11 cellular contexts compared by ENCODE assay signal in the genomic region with DNA sequence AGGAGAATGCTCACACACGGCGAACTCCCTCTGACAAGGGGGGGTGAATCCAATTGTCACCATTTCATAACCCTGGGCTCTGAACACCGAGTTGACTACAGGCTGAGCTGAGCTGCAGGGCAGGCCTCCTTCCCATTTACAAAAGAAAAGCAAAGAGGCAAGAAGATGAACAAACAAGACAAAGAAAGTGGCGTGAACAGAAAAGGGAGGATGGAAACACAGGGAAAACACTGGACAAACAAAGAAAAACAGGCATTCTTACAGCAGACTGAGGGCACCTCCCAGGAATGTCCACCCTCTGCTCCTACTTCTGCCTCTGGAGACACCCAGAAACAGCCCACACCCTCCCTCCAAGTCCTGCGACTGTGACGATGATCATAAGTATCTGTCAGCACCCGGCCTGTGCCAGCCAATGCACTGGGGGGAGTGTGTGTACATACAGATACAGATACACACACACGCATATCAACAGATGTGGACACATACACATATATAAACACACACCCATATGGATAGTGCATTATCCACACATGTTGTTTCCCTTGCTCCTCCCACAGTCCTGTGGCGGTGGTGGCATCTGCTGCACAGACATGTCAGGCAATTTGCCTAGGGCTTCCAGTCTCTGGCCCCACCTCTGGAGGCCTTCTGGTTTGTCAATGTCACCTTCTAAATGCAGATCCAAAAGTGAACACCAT.
DNase-seq lines count a peak whose midpoint lies in the region; ATAC-seq, FAIRE-seq and TF ChIP-seq lines count a peak whose summit lies in the region.
"Had no signal": no experiment of that assay in that cellular context is flagged by ENCODE, and none has a peak within 500 bp of the region (broad histone marks: within the 10 kb centered on the region; RNA-seq: fewer than 3 reads in every experiment).

No MANE protein-coding gene starts in this region.

- H3K36me3 Mint-ChIP-seq in T-cell, result peaks cover 24% of the 10 kb centered on the region

- H3K9me3 ChIP-seq in psoas muscle, result no peaks in the 10 kb centered on the region
- H3K9me3 ChIP-seq: prostate gland had no signal

- H3K4me3 ChIP-seq in foreskin fibroblast (ENCODE audit: low read depth in 1 of 2, low read length in 2 of 2) (peak overlapping the region in 1 of 2 donors; percentile 29), psoas muscle (no peak overlapping the region)
- H3K4me3 ChIP-seq: prostate gland had no signal

- H3K4me1 Mint-ChIP-seq in T-cell, result peaks cover 81 to 92% (median 87%) of the 10 kb centered on the region in 3 donors

- intact Hi-C loops in psoas muscle (cut with DNase I), result no loop called here

- no peaks in the 10 kb centered on the region for H3K27me3 ChIP-seq in psoas muscle (ENCODE audit: insufficient read depth in 3 of 3, low read length in 2 of 3)

- peak overlapping the region; percentile 61 to 88 (median 66) for H3K4me3 Mint-ChIP-seq in T-cell

- TF ChIP-seq CTCF in foreskin fibroblast (IDR thresholded peaks at IDR 0.05; ENCODE audit: low read depth, low read length), result no peak
- no peak for TF ChIP-seq CTCF in psoas muscle (IDR thresholded peaks at IDR 0.05)

- DNase-seq in GM12891 (ENCODE audit: insufficient read length, low spot score) (no peak), T-cell (peak in 1 of 34 experiments; percentile 23), foreskin fibroblast (peak; percentile 52 to 79), psoas muscle (peak; percentile 43 to 59), NCI-H2107 treated with DMSO at 0.1 percent for 48 hours (lab: John Stamatoyannopoulos, UW; ENCODE audit: unreplicated experiment) (no peak), midbrain (lab: John Stamatoyannopoulos, UW) (no peak), NCI-H1092 (lab: John Stamatoyannopoulos, UW) (no peak)

- FAIRE-seq in GM12891 (lab: Jason Lieb, UNC), result peak; percentile 74
- FAIRE-seq: HTR-8/SVneo had no signal

- H3K36me3 ChIP-seq in psoas muscle (ENCODE audit: insufficient read depth in 1 of 2, low read depth in 1 of 2), result peaks cover 6 to 12% of the 10 kb centered on the region in 2 donors

- POLR2A ChIA-PET in T-cell (lab: Charles Lee), result interaction anchor here in 1 of 2 donors (0.5 to 1.6 kb wide), 3 partner anchors 11 to 40 kb away, joined by 3 to 8 read pairs (median 5); no protein-coding TSS in a partner anchor

- TF ChIP-seq POLR2A in GM12891 (IDR thresholded peaks at IDR 0.05; ENCODE audit: low read depth, low read length), result no peak

- ATAC-seq in T-cell (replicated peaks in 1 of 4) (peak in 3 of 4 experiments; percentile 12 to 28 (median 14)), psoas muscle (peak; percentile 45 to 57 (median 49)), GM18517 (IDR thresholded peaks at IDR 0.05; ENCODE audit: unreplicated experiment) (no peak)

- H3K27ac Mint-ChIP-seq in T-cell, result peak overlapping the region; percentile 96 to 97

- 22 to 38% (median 33%) methylated on average over 9 of the region's 9 CpGs for WGBS in psoas muscle, 3 donors

- CTCF ChIA-PET in T-cell (lab: Charles Lee), result interaction anchor here in 1 of 2 donors (1.0 to 2.3 kb wide), 8 partner anchors 11 to 64 kb away, joined by 3 to 26 read pairs (median 5); no protein-coding TSS in a partner anchor

- no peaks in the 10 kb centered on the region for H3K27me3 Mint-ChIP-seq in T-cell
- H3K27me3 Mint-ChIP-seq: stimulated activated naive CD8-positive, alpha-beta T cell treated with anti-CD3 and anti-CD28 coated beads, Interleukin-15, Interleukin-2, amounts not matched to agents 100 ng/mL and 50 ng/mL, for 24 hours had no signal

- peaks cover 73% of the 10 kb centered on the region for H3K4me1 ChIP-seq in psoas muscle
- H3K4me1 ChIP-seq: prostate gland had no signal

- H3K27ac ChIP-seq in psoas muscle, result peak overlapping the region; percentile 60
- H3K27ac ChIP-seq: prostate gland had no signal

- H3K9me3 Mint-ChIP-seq in T-cell, result no peaks in the 10 kb centered on the region
- H3K9me3 Mint-ChIP-seq: stimulated activated naive CD8-positive, alpha-beta T cell treated with anti-CD3 and anti-CD28 coated beads, Interleukin-15, Interleukin-2, amounts not matched to agents 100 ng/mL and 50 ng/mL, for 24 hours had no signal

TF ChIP-seq in GM12891, 5 proteins besides CTCF, POLR2A, EP300 and RAD21:
- TF ChIP-seq PAX5 (IDR thresholded peaks at IDR 0.05; ENCODE audit: insufficient read depth, low read length, severe bottlenecking), result no peak
- no peak for TF ChIP-seq SPI1 (IDR thresholded peaks at IDR 0.05; ENCODE audit: low read depth, low read length)
- TF ChIP-seq POU2F2 (IDR thresholded peaks at IDR 0.05; ENCODE audit: low read depth, low read length), result no peak
- no peak for TF ChIP-seq POLR2AphosphoS5 (IDR thresholded peaks at IDR 0.05; ENCODE audit: low read depth, low read length)
- no peak for TF ChIP-seq TAF1 (IDR thresholded peaks at IDR 0.05; ENCODE audit: low read depth, low read length)

Comparison
In these comparisons a context has a peak if more than half of its experiments do, and no peak if none do; other contexts are left out.
1. DNase-seq: peak in foreskin fibroblast (2 of 2) and psoas muscle (2 of 2); none in GM12891 (single experiment), NCI-H2107 treated with DMSO at 0.1 percent for 48 hours (single experiment), midbrain (single experiment) and NCI-H1092 (single experiment).